14 cellular contexts compared by ENCODE assay signal in the genomic region with DNA sequence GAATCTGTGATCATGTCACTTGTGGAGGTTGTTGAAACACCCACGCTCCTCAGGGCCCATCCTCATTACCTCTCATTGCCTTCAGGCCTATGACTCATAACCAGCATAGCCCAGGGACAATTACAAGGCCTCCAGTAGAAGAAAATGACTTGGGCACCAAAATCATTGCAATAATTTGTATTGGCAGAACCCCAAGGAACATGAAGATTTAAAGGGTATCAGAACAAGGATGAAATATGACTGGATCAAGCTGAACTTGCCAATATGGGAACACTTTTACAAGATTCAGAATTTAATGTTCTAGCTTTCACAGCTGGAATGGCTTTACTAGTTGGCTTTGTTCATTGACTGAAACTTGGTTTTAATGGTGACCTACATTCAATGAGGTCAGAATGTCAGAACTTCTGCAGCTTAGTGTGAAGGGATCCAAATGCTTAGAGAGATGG.
DNase-seq lines count a peak whose midpoint lies in the region; ATAC-seq and TF ChIP-seq lines count a peak whose summit lies in the region.
"Had no signal": no experiment of that assay in that cellular context is flagged by ENCODE, and none has a peak within 500 bp of the region (broad histone marks: within the 10 kb centered on the region; RNA-seq: fewer than 3 reads in every experiment).

No MANE protein-coding gene starts in this region.

- no peaks in the 10 kb centered on the region for H3K4me1 Mint-ChIP-seq in activated CD4-positive, alpha-beta T cell treated with anti-CD3 and anti-CD28 coated beads for 36 hours
- H3K4me1 Mint-ChIP-seq: GM23338 had no signal

- POLR2A ChIA-PET in activated CD4-positive, alpha-beta T cell treated with anti-CD3 and anti-CD28 coated beads for 36 hours (lab: Charles Lee) = interaction anchor here (0.5 kb wide), 1 partner anchor 677 kb away, joined by 5 read pairs; no protein-coding TSS in a partner anchor

- H3K27me3 ChIP-seq in gastroesophageal sphincter (no peaks in the 10 kb centered on the region), gastrocnemius medialis (no peaks in the 10 kb centered on the region)

- peaks cover 9% of the 10 kb centered on the region for H3K9me3 Mint-ChIP-seq in activated CD4-positive, alpha-beta T cell treated with anti-CD3 and anti-CD28 coated beads for 36 hours (ENCODE audit: low read depth)

- 55 to 80% methylated on average over 1 of the region's 1 CpG for WGBS in gastroesophageal sphincter (ENCODE audit: low coverage in 1 of 2), 2 donors

- no peak for TF ChIP-seq CTCF in gastroesophageal sphincter (IDR thresholded peaks at IDR 0.05)
- TF ChIP-seq CTCF in gastrocnemius medialis (IDR thresholded peaks at IDR 0.05 in 4 of 5, conservative IDR thresholded peaks at IDR 0.05 in 1 of 5) = no peak

- DNase-seq in EL = peak; percentile 65
- DNase-seq in T1000 (lab: John Stamatoyannopoulos, UW) = peak; percentile 15
- peak; percentile 29 to 41 for DNase-seq in gastrocnemius medialis
- DNase-seq in middle frontal gyrus (ENCODE audit: extremely low spot score, low spot score) = no peak
- DNase-seq in activated CD4-positive, alpha-beta T cell treated with anti-CD3 and anti-CD28 coated beads for 36 hours = no peak
- DNase-seq in stimulated activated naive CD8-positive, alpha-beta T cell treated with anti-CD3 and anti-CD28 coated beads, Interleukin-15, Interleukin-2, amounts not matched to agents 100 U/mL and 50 U/mL, for 24 hours = no peak
- DNase-seq: KBM-7, NCI-H1092, SHP77 had no signal

- H3K27ac Mint-ChIP-seq in activated CD4-positive, alpha-beta T cell treated with anti-CD3 and anti-CD28 coated beads for 36 hours = no peak overlapping the region
- H3K27ac Mint-ChIP-seq: GM23338 had no signal

- peaks cover 0 to 10% (median 0%) of the 10 kb centered on the region in 3 donors for H3K9me3 ChIP-seq in gastroesophageal sphincter
- H3K9me3 ChIP-seq in gastrocnemius medialis = peaks cover 0 to 3% (median 0%) of the 10 kb centered on the region in 3 donors

- H3K36me3 Mint-ChIP-seq in activated CD4-positive, alpha-beta T cell treated with anti-CD3 and anti-CD28 coated beads for 36 hours (ENCODE audit: low read depth) = peaks cover 3% of the 10 kb centered on the region

- H3K4me3 Mint-ChIP-seq in activated CD4-positive, alpha-beta T cell treated with anti-CD3 and anti-CD28 coated beads for 36 hours = no peak overlapping the region
- H3K4me3 Mint-ChIP-seq: GM23338 had no signal

- peaks cover 15% of the 10 kb centered on the region for H3K27me3 Mint-ChIP-seq in activated CD4-positive, alpha-beta T cell treated with anti-CD3 and anti-CD28 coated beads for 36 hours

- CTCF ChIA-PET in activated CD4-positive, alpha-beta T cell treated with anti-CD3 and anti-CD28 coated beads for 36 hours (lab: Charles Lee) = no interaction called here

- ATAC-seq in gastroesophageal sphincter (peak; percentile 50), gastrocnemius medialis (peak; percentile 61 to 76)
- no peak for ATAC-seq in activated CD4-positive, alpha-beta T cell treated with anti-CD3 and anti-CD28 coated beads for 36 hours
- ATAC-seq in stimulated activated naive CD8-positive, alpha-beta T cell treated with anti-CD3 and anti-CD28 coated beads, Interleukin-15, Interleukin-2, amounts not matched to agents 100 U/mL and 50 U/mL, for 24 hours = no peak
- ATAC-seq: GM23338, Panc1, SK-N-SH treated with all-trans-retinoic acid at 6 μM for 48 hours had no signal

- intact Hi-C loops in gastrocnemius medialis (cut with DNase I; ENCODE audit: low total_unique reads) = loop anchor here (10.0 kb wide), 1 partner anchor 47 kb away; no protein-coding TSS in a partner anchor
- intact Hi-C loops in activated CD4-positive, alpha-beta T cell treated with anti-CD3 and anti-CD28 coated beads for 36 hours (cut with DNase I, micrococcal nuclease) = no loop called here

- H3K4me3 ChIP-seq in gastroesophageal sphincter (no peak overlapping the region), gastrocnemius medialis (no peak overlapping the region)
- H3K4me3 ChIP-seq: GM23338 had no signal

- no peaks in the 10 kb centered on the region for H3K4me1 ChIP-seq in gastroesophageal sphincter
- H3K4me1 ChIP-seq in gastrocnemius medialis = no peaks in the 10 kb centered on the region

- no peak for TF ChIP-seq POLR2A in gastroesophageal sphincter (IDR thresholded peaks at IDR 0.05)
- TF ChIP-seq POLR2A in gastrocnemius medialis (IDR thresholded peaks at IDR 0.05) = no peak

- H3K27ac ChIP-seq in gastroesophageal sphincter (peak overlapping the region in 2 of 4 donors; percentile 20 to 43), gastrocnemius medialis (peak overlapping the region in 3 of 4 donors; percentile 10 to 25 (median 25))
- H3K27ac ChIP-seq: HL-60 had no signal

- TF ChIP-seq EP300 in gastroesophageal sphincter (IDR thresholded peaks at IDR 0.05) = no peak

- no peaks in the 10 kb centered on the region for H3K36me3 ChIP-seq in gastroesophageal sphincter
- no peaks in the 10 kb centered on the region for H3K36me3 ChIP-seq in gastrocnemius medialis

- in situ Hi-C loops in gastrocnemius medialis (cut with MboI; ENCODE audit: low sequenced_read_pairs in 4 of 4) = no loop called here

Comparison
In these comparisons a context has a peak if more than half of its experiments do, and no peak if none do; other contexts are left out.
1. DNase-seq: peak in EL (single experiment), T1000 (single experiment) and gastrocnemius medialis (2 of 2); none in middle frontal gyrus (single experiment), activated CD4-positive, alpha-beta T cell treated with anti-CD3 and anti-CD28 coated beads for 36 hours (single experiment) and stimulated activated naive CD8-positive, alpha-beta T cell treated with anti-CD3 and anti-CD28 coated beads, Interleukin-15, Interleukin-2, amounts not matched to agents 100 U/mL and 50 U/mL, for 24 hours (single experiment).
2. ATAC-seq: peak in gastroesophageal sphincter (single experiment) and gastrocnemius medialis (2 of 2); none in activated CD4-positive, alpha-beta T cell treated with anti-CD3 and anti-CD28 coated beads for 36 hours (single experiment) and stimulated activated naive CD8-positive, alpha-beta T cell treated with anti-CD3 and anti-CD28 coated beads, Interleukin-15, Interleukin-2, amounts not matched to agents 100 U/mL and 50 U/mL, for 24 hours (single experiment).